ENCODE assay signal across 1 cellular context in genomic region chr9:128901822-128902221, GRCh38.
TF ChIP-seq lines count a peak whose summit lies in the region.

No MANE protein-coding gene starts in this region.

TF ChIP-seq in HCT116, 20 proteins besides CTCF, POLR2A, EP300 and RAD21:
- no peak for TF ChIP-seq ZNF274 (IDR thresholded peaks at IDR 0.05; ENCODE audit: low read depth, low read length)
- TF ChIP-seq EGR1 (IDR thresholded peaks at IDR 0.05; ENCODE audit: low read depth), result no peak
